ENCODE assay signal across 13 cellular contexts in the genomic region with DNA sequence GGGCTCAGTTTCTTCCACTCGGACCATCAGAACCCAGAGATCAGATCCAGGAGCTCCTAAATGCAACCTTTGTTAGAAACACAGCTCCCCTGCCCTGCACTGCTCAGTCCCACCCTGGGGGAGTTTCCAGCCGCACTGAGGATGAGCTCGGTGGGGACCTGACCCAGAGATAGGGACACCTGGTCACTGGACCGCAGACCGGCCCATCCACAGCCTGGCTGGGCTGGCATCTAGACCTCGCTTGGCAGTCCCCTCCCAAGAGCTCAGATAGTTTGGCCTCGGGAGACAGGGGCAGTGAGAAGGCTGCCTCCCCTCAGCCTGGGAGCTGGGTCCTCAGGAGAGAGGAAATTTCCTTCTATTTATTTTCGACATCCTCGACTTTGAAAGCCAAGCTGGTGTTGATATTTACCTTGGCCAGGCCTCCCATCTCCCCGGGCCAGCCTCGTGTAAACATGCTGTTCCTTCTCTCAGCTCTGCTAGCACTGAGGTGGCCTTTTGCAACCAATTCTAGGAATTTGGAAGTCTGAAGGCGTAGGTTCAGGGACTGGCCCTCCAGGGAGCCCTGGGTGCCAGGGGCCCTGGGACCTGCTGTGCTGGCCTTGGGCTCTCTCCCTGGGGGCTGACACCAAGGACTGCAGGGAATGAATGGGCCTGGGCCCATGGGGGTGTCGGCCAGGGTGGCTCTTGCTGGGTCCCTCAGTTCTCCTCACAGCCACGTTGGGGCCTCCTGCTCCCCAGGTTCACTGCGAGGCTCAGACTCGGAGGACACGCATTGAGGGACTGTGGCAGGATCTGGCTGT.
DNase-seq lines count a peak whose midpoint lies in the region; ATAC-seq and TF ChIP-seq lines count a peak whose summit lies in the region.
"Had no signal": no experiment of that assay in that cellular context is flagged by ENCODE, and none has a peak within 500 bp of the region (broad histone marks: within the 10 kb centered on the region; RNA-seq: fewer than 3 reads in every experiment).

No MANE protein-coding gene starts in this region.

- H3K27me3 ChIP-seq in esophagus squamous epithelium (no peaks in the 10 kb centered on the region), thyroid gland (no peaks in the 10 kb centered on the region)

- no peaks in the 10 kb centered on the region for H3K27me3 Mint-ChIP-seq in nephron (ENCODE audit: low read depth)
- H3K27me3 Mint-ChIP-seq: effector memory CD8-positive, alpha-beta T cell; naive thymus-derived CD4-positive, alpha-beta T cell had no signal

- peaks cover 68% of the 10 kb centered on the region for H3K4me1 Mint-ChIP-seq in nephron

- no peak overlapping the region for H3K4me3 Mint-ChIP-seq in nephron
- H3K4me3 Mint-ChIP-seq: effector memory CD8-positive, alpha-beta T cell; naive thymus-derived CD4-positive, alpha-beta T cell had no signal

- no peak for ATAC-seq in GM18502 (IDR thresholded peaks at IDR 0.05; ENCODE audit: poor library complexity, unreplicated experiment)
- ATAC-seq in GM21717 (IDR thresholded peaks at IDR 0.05; ENCODE audit: unreplicated experiment): no peak
- ATAC-seq: effector memory CD8-positive, alpha-beta T cell; naive thymus-derived CD4-positive, alpha-beta T cell had no signal

- TF ChIP-seq POLR2A in esophagus squamous epithelium (IDR thresholded peaks at IDR 0.05): no peak
- TF ChIP-seq POLR2A in thyroid gland (IDR thresholded peaks at IDR 0.05): no peak

- H3K4me3 ChIP-seq in esophagus squamous epithelium (no peak overlapping the region), thyroid gland (replicated peaks in 1 of 3) (no peak overlapping the region)

- no peaks in the 10 kb centered on the region for H3K9me3 Mint-ChIP-seq in nephron
- H3K9me3 Mint-ChIP-seq: effector memory CD8-positive, alpha-beta T cell had no signal

- H3K27ac ChIP-seq in VCaP (peak overlapping the region; percentile 93), esophagus squamous epithelium (peak overlapping the region in 3 of 4 donors; percentile 36 to 74 (median 43)), thyroid gland (peak overlapping the region; percentile 12 to 61 (median 59))

- H3K36me3 ChIP-seq in esophagus squamous epithelium: peaks cover 0 to 54% (median 8%) of the 10 kb centered on the region in 3 donors
- peaks cover 2 to 13% of the 10 kb centered on the region in 2 donors for H3K36me3 ChIP-seq in thyroid gland

- H3K9me3 ChIP-seq in esophagus squamous epithelium (no peaks in the 10 kb centered on the region), thyroid gland (no peaks in the 10 kb centered on the region)

- WGBS in esophagus squamous epithelium, 2 donors: 50 to 58% methylated on average over 2 to 10 of the region's 17 CpGs
- WGBS in thyroid gland, 2 donors: 78 to 80% methylated on average over 15 to 17 of the region's 17 CpGs

- TF ChIP-seq CTCF in VCaP (conservative IDR thresholded peaks at IDR 0.05) (no peak), esophagus squamous epithelium (IDR thresholded peaks at IDR 0.05) (no peak), nephron (IDR thresholded peaks at IDR 0.05; ENCODE audit: unreplicated experiment in 3 of 3) (no peak), thyroid gland (IDR thresholded peaks at IDR 0.05) (no peak)

- H3K4me1 ChIP-seq in esophagus squamous epithelium (peaks cover 22 to 58% (median 35%) of the 10 kb centered on the region in 3 donors), thyroid gland (peaks cover 42 to 74% of the 10 kb centered on the region in 2 donors)

- intact Hi-C loops in esophagus squamous epithelium (cut with DNase I) (no loop called here), thyroid gland (cut with DNase I) (no loop called here)

- peaks cover 70% of the 10 kb centered on the region for H3K36me3 Mint-ChIP-seq in nephron (ENCODE audit: low read depth)

- DNase-seq in esophagus squamous epithelium (lab: John Stamatoyannopoulos, UW) (no peak), thyroid gland (no peak), NCI-H526 treated with DMSO at 0.1 percent for 48 hours (lab: John Stamatoyannopoulos, UW) (no peak)
- DNase-seq in central memory CD4-positive, alpha-beta T cell: no peak
- DNase-seq: activated gamma-delta T cell treated with Interleukin-2 at 50 U/mL for 16 hours; effector memory CD8-positive, alpha-beta T cell; naive thymus-derived CD4-positive, alpha-beta T cell; NK-92 treated with Interleukin-12 subunit alpha and Interleukin-12 subunit beta, amount 100 ng/mL, for 24 hours; SW 1271 had no signal

- peak overlapping the region in 2 of 3 experiments; percentile 21 to 62 for H3K27ac Mint-ChIP-seq in nephron

Comparison
In these comparisons a context has a peak if more than half of its experiments do, and no peak if none do; other contexts are left out.
1. H3K27ac ChIP-seq: peak in every context shown above with its lines; median percentile 93 in VCaP; 59 in thyroid gland; 43 in esophagus squamous epithelium.